26 cellular contexts compared by ENCODE assay signal in genomic region chr17:34337701-34338100, GRCh38. TPM values are rescaled to one million over a fixed set of nuclear protein-coding genes. Genes with fewer than 3 reads are reported as not detected.
A peak's percentile ranks its signal among the peaks of the same experiment; 100 is the strongest.
DNase-seq lines count a peak whose midpoint lies in the region; ATAC-seq and TF ChIP-seq lines count a peak whose summit lies in the region.
"Had no signal": no experiment of that assay in that cellular context is flagged by ENCODE, and none has a peak within 500 bp of the region (broad histone marks: within the 10 kb centered on the region; RNA-seq: fewer than 3 reads in every experiment).

No MANE protein-coding gene starts in this region.

- no peaks in the 10 kb centered on the region for H3K9me3 ChIP-seq in BLaER1
- H3K9me3 ChIP-seq: A549 had no signal

- no peaks in the 10 kb centered on the region for H4K20me1 ChIP-seq in BLaER1

- H3K4me2 ChIP-seq in BLaER1: peak overlapping the region; percentile 22; the same call in 1 of the 2 replicates
- H3K4me2 ChIP-seq: A549 had no signal

- H3K27me3 ChIP-seq in BLaER1 (no peaks in the 10 kb centered on the region), dorsolateral prefrontal cortex (peaks cover 0 to 17% (median 0%) of the 10 kb centered on the region in 45 donors)

- POLR2A ChIA-PET in activated CD8-positive, alpha-beta T cell treated with anti-CD3 and anti-CD28 coated beads for 36 hours (lab: Charles Lee): no interaction called here

- intact Hi-C loops in left colon (cut with DNase I, micrococcal nuclease): no loop called here
- intact Hi-C loops in activated CD8-positive, alpha-beta T cell treated with anti-CD3 and anti-CD28 coated beads for 36 hours (cut with micrococcal nuclease): no loop called here
- intact Hi-C loops in dorsolateral prefrontal cortex (cut with DNase I): no loop called here

- H3K4me3 ChIP-seq in BLaER1 (no peak overlapping the region), fibroblast of villous mesenchyme (ENCODE audit: low read depth, low read length) (no peak overlapping the region), dorsolateral prefrontal cortex (no peak overlapping the region)
- H3K4me3 ChIP-seq: A549 had no signal

- H3K4me3 Mint-ChIP-seq in activated CD8-positive, alpha-beta T cell treated with anti-CD3 and anti-CD28 coated beads for 36 hours: no peak overlapping the region
- H3K4me3 Mint-ChIP-seq: B cell; CD14-positive monocyte; CD4-positive, alpha-beta memory T cell; CD4-positive, CD25-positive, alpha-beta regulatory T cell; CD8-positive, alpha-beta memory T cell had no signal

- H3K4me1 Mint-ChIP-seq in activated CD8-positive, alpha-beta T cell treated with anti-CD3 and anti-CD28 coated beads for 36 hours (ENCODE audit: low read depth): no peaks in the 10 kb centered on the region
- H3K4me1 Mint-ChIP-seq: CD14-positive monocyte; CD4-positive, alpha-beta memory T cell; CD4-positive, CD25-positive, alpha-beta regulatory T cell; CD8-positive, alpha-beta memory T cell had no signal

- H3K36me3 Mint-ChIP-seq in activated CD8-positive, alpha-beta T cell treated with anti-CD3 and anti-CD28 coated beads for 36 hours (ENCODE audit: low read depth): no peaks in the 10 kb centered on the region
- H3K36me3 Mint-ChIP-seq: CD14-positive monocyte; CD4-positive, alpha-beta memory T cell; CD4-positive, CD25-positive, alpha-beta regulatory T cell; CD8-positive, alpha-beta memory T cell had no signal

- peaks cover 18% of the 10 kb centered on the region for H3K27me3 Mint-ChIP-seq in activated CD8-positive, alpha-beta T cell treated with anti-CD3 and anti-CD28 coated beads for 36 hours

- TF ChIP-seq CTCF in fibroblast of villous mesenchyme (IDR thresholded peaks at IDR 0.05; ENCODE audit: insufficient read depth, low read depth, low read length) (no peak), dorsolateral prefrontal cortex (IDR thresholded peaks at IDR 0.05 in 54 of 56, conservative IDR thresholded peaks at IDR 0.05 in 2 of 56; ENCODE audit: low read depth in 1 of 56, partially characterized antibody in 56 of 56) (no peak)
- no peak for TF ChIP-seq CTCF in activated CD8-positive, alpha-beta T cell treated with anti-CD3 and anti-CD28 coated beads for 36 hours (IDR thresholded peaks at IDR 0.05)

- no peaks in the 10 kb centered on the region for H3K36me3 ChIP-seq in BLaER1

- peak; percentile 30 for DNase-seq in NCI-H526 treated with DMSO at 0.1 percent for 48 hours (lab: John Stamatoyannopoulos, UW)
- peak; percentile 56 for DNase-seq in fibroblast of villous mesenchyme (ENCODE audit: low read depth)
- DNase-seq in left colon: no peak
- no peak for DNase-seq in activated CD8-positive, alpha-beta T cell treated with anti-CD3 and anti-CD28 coated beads for 36 hours
- no peak for DNase-seq in dorsolateral prefrontal cortex
- DNase-seq: AML-193; C1 segment of cervical spinal cord; CD4-positive, alpha-beta memory T cell; CD4-positive, CD25-positive, alpha-beta regulatory T cell; CD8-positive, alpha-beta memory T cell; COR-L47; DMS 273 treated with DMSO at 0.1 percent for 48 hours; DMS153; DMS53; DMS79; DND-41; EL; GDM1 had no signal

- H3K9me3 Mint-ChIP-seq in activated CD8-positive, alpha-beta T cell treated with anti-CD3 and anti-CD28 coated beads for 36 hours: no peaks in the 10 kb centered on the region
- H3K9me3 Mint-ChIP-seq: CD14-positive monocyte had no signal

- no peak overlapping the region for H3K27ac Mint-ChIP-seq in activated CD8-positive, alpha-beta T cell treated with anti-CD3 and anti-CD28 coated beads for 36 hours
- H3K27ac Mint-ChIP-seq: B cell; CD14-positive monocyte; CD4-positive, alpha-beta memory T cell; CD4-positive, CD25-positive, alpha-beta regulatory T cell; CD8-positive, alpha-beta memory T cell had no signal

- CTCF ChIA-PET in activated CD8-positive, alpha-beta T cell treated with anti-CD3 and anti-CD28 coated beads for 36 hours (lab: Charles Lee): no interaction called here

- H3K9ac ChIP-seq in BLaER1: no peak overlapping the region

- no peak for ATAC-seq in left colon
- no peak for ATAC-seq in activated CD8-positive, alpha-beta T cell treated with anti-CD3 and anti-CD28 coated beads for 36 hours
- ATAC-seq: A549 had no signal

- H3K27ac ChIP-seq in BLaER1: no peak overlapping the region
- H3K27ac ChIP-seq in dorsolateral prefrontal cortex: no peak overlapping the region
- H3K27ac ChIP-seq: 22Rv1, A549 had no signal

- peaks cover 8% of the 10 kb centered on the region; the same call in 1 of the 2 replicates for H3K4me1 ChIP-seq in BLaER1
- H3K4me1 ChIP-seq: A549 had no signal

RNA-seq across cellular contexts. Expression of gene CCL8, which starts 18.5 kb away (rescaled TPM):
- total RNA-seq in fibroblast of villous mesenchyme (not detected in 2 replicates), left colon (1 to 10 TPM in 1 of 2 donors, not detected in 1; 4.2 TPM), dorsolateral prefrontal cortex (1 to 10 TPM in 2 of 120 experiments, under 1 TPM in 13, not detected in 105; 0.32 to 2.0 (median 0.47) TPM)
- not detected for total RNA-seq in activated CD8-positive, alpha-beta T cell treated with anti-CD3 and anti-CD28 coated beads for 36 hours
- total RNA-seq: A172; B cell; CD4-positive, alpha-beta memory T cell; CD4-positive, CD25-positive, alpha-beta regulatory T cell; CD8-positive, alpha-beta memory T cell; Daoy; G401 had no signal

RNA-seq across cellular contexts. Expression of gene CCL13, which starts 18.6 kb away (rescaled TPM):
- total RNA-seq in fibroblast of villous mesenchyme (not detected in 2 replicates), left colon (1 to 10 TPM; 2.6 to 7.3 TPM), dorsolateral prefrontal cortex (not detected)
- not detected for total RNA-seq in activated CD8-positive, alpha-beta T cell treated with anti-CD3 and anti-CD28 coated beads for 36 hours
- total RNA-seq: A172; B cell; CD4-positive, alpha-beta memory T cell; CD4-positive, CD25-positive, alpha-beta regulatory T cell; CD8-positive, alpha-beta memory T cell; Daoy; G401 had no signal

RNA-seq across cellular contexts. Expression of gene CCL1, which starts 25.3 kb away (rescaled TPM):
- total RNA-seq in fibroblast of villous mesenchyme (not detected in 2 replicates), left colon (not detected), dorsolateral prefrontal cortex (1 to 10 TPM in 5 of 120 experiments, under 1 TPM in 5, not detected in 110; 0.57 to 1.6 (median 1.0) TPM)
- not detected for total RNA-seq in activated CD8-positive, alpha-beta T cell treated with anti-CD3 and anti-CD28 coated beads for 36 hours
- total RNA-seq: A172; B cell; CD4-positive, alpha-beta memory T cell; CD4-positive, CD25-positive, alpha-beta regulatory T cell; Daoy; G401 had no signal

RNA-seq across cellular contexts. Expression of gene CCL11, which starts 52.2 kb away (rescaled TPM):
- total RNA-seq in fibroblast of villous mesenchyme: not detected in 2 replicates
- 1 to 10 TPM; 1.2 to 4.9 TPM for total RNA-seq in left colon
- not detected for total RNA-seq in activated CD8-positive, alpha-beta T cell treated with anti-CD3 and anti-CD28 coated beads for 36 hours
- total RNA-seq in dorsolateral prefrontal cortex: not detected
- total RNA-seq: A172; B cell; CD4-positive, alpha-beta memory T cell; CD4-positive, CD25-positive, alpha-beta regulatory T cell; CD8-positive, alpha-beta memory T cell; Daoy; G401 had no signal

Comparison
In these comparisons a context has a peak if more than half of its experiments do, and no peak if none do; other contexts are left out.
1. DNase-seq: peak in NCI-H526 treated with DMSO at 0.1 percent for 48 hours (single experiment) and fibroblast of villous mesenchyme (single experiment); none in left colon (0 of 2), activated CD8-positive, alpha-beta T cell treated with anti-CD3 and anti-CD28 coated beads for 36 hours (single experiment) and dorsolateral prefrontal cortex (0 of 10).